ENCODE assay signal across 16 cellular contexts in genomic region chr16:66728804-66729203, GRCh38. TPM values are rescaled to one million over a fixed set of nuclear protein-coding genes. Genes with fewer than 3 reads are reported as not detected.
DNase-seq lines count a peak whose midpoint lies in the region; ATAC-seq and TF ChIP-seq lines count a peak whose summit lies in the region.
"Had no signal": no experiment of that assay in that cellular context is flagged by ENCODE, and none has a peak within 500 bp of the region (broad histone marks: within the 10 kb centered on the region; RNA-seq: fewer than 3 reads in every experiment).

No MANE protein-coding gene starts in this region.

- H3K27me3 Mint-ChIP-seq in activated T-helper 1 cell treated with anti-CD3 and anti-CD28 coated beads, Interleukin-12 subunit alpha, Interleukin-12 subunit beta, Interleukin-2, Interleukin-4 antibody, amounts not matched to agents 30 ng/mL and 10 ng/mL and 1 ng/mL, durations not matched to agents 14 hours and 24 hours and 36 hours (ENCODE audit: insufficient read depth) = no peaks in the 10 kb centered on the region
- H3K27me3 Mint-ChIP-seq in osteocyte (ENCODE audit: unreplicated experiment) = no peaks in the 10 kb centered on the region
- H3K27me3 Mint-ChIP-seq: activated naive CD8-positive, alpha-beta T cell treated with anti-CD3 and anti-CD28 coated beads, Interleukin-2, amount 50 U/mL, for 24 hours; naive thymus-derived CD4-positive, alpha-beta T cell; stimulated activated naive CD8-positive, alpha-beta T cell treated with anti-CD3 and anti-CD28 coated beads, Interleukin-15, Interleukin-2, amounts not matched to agents 100 ng/mL and 50 ng/mL, for 24 hours had no signal

- 0 out of 3 replicates have a peak, but pooled peaks have one; percentile 7 for ATAC-seq in DND-41 (ENCODE audit: insufficient read depth, low read depth)
- ATAC-seq in HG03520 (IDR thresholded peaks at IDR 0.05; ENCODE audit: unreplicated experiment) = no peak

- no peak overlapping the region for H3K4me2 ChIP-seq in DND-41 (ENCODE audit: insufficient read depth, low read length)

- no peak overlapping the region for H2AFZ ChIP-seq in DND-41 (ENCODE audit: low read depth, low read length)

- intact Hi-C loops in activated T-helper 1 cell treated with anti-CD3 and anti-CD28 coated beads, Interleukin-12 subunit alpha, Interleukin-12 subunit beta, Interleukin-2, Interleukin-4 antibody, amounts not matched to agents 30 ng/mL and 10 ng/mL and 1 ng/mL, durations not matched to agents 14 hours and 24 hours and 36 hours (cut with micrococcal nuclease) = loop anchor here (1.0 to 2.0 kb wide), 4 partner anchors 22 to 323 kb away; partner anchors contain the start of gene DYNC1LI2
- intact Hi-C loops in adrenal gland (cut with DNase I) = loop anchor here (5.0 to 10.0 kb wide), 3 partner anchors 116 to 138 kb away; partner anchors contain the start of genes CA7 (in 1 of the 2) and CMTM3 (in 1 of the 2)

- no peak for DNase-seq in DND-41
- DNase-seq in activated T-helper 1 cell treated with anti-CD3 and anti-CD28 coated beads, Interleukin-12 subunit alpha, Interleukin-12 subunit beta, Interleukin-2, Interleukin-4 antibody, amounts not matched to agents 30 ng/mL and 10 ng/mL and 1 ng/mL, durations not matched to agents 14 hours and 24 hours and 36 hours (ENCODE audit: low spot score) = no peak
- no peak for DNase-seq in osteocyte (ENCODE audit: extremely low spot score, unreplicated experiment)
- no peak for DNase-seq in coronary artery (ENCODE audit: low spot score)
- no peak for DNase-seq in adrenal gland
- DNase-seq: activated CD4-positive, alpha-beta T cell treated with anti-CD3 and anti-CD28 coated beads for 48 hours; activated naive CD8-positive, alpha-beta T cell treated with anti-CD3 and anti-CD28 coated beads, Interleukin-2, amount 50 U/mL, for 24 hours; Calu3; GDM1; stimulated activated CD4-positive, alpha-beta T cell treated with anti-CD3 and anti-CD28 coated beads, Interleukin-2, amount 100 ng/mL, for 24 hours had no signal

- H3K36me3 Mint-ChIP-seq in activated T-helper 1 cell treated with anti-CD3 and anti-CD28 coated beads, Interleukin-12 subunit alpha, Interleukin-12 subunit beta, Interleukin-2, Interleukin-4 antibody, amounts not matched to agents 30 ng/mL and 10 ng/mL and 1 ng/mL, durations not matched to agents 14 hours and 24 hours and 36 hours (ENCODE audit: low read depth) = peaks cover 50% of the 10 kb centered on the region
- peaks cover 46% of the 10 kb centered on the region for H3K36me3 Mint-ChIP-seq in osteocyte (ENCODE audit: unreplicated experiment)

- H3K4me3 ChIP-seq in DND-41 (ENCODE audit: low read depth in 1 of 2, low read length in 2 of 2) (no peak overlapping the region), HUES64 (ENCODE audit: low read length) (no peak overlapping the region), coronary artery (no peak overlapping the region), adrenal gland (no peak overlapping the region)
- H3K4me3 ChIP-seq: breast epithelium, gastrocnemius medialis had no signal

- no peaks in the 10 kb centered on the region for H3K9me3 Mint-ChIP-seq in activated T-helper 1 cell treated with anti-CD3 and anti-CD28 coated beads, Interleukin-12 subunit alpha, Interleukin-12 subunit beta, Interleukin-2, Interleukin-4 antibody, amounts not matched to agents 30 ng/mL and 10 ng/mL and 1 ng/mL, durations not matched to agents 14 hours and 24 hours and 36 hours
- H3K9me3 Mint-ChIP-seq in osteocyte (ENCODE audit: unreplicated experiment) = no peaks in the 10 kb centered on the region
- H3K9me3 Mint-ChIP-seq: activated naive CD8-positive, alpha-beta T cell treated with anti-CD3 and anti-CD28 coated beads, Interleukin-2, amount 50 U/mL, for 24 hours; naive thymus-derived CD4-positive, alpha-beta T cell; stimulated activated naive CD8-positive, alpha-beta T cell treated with anti-CD3 and anti-CD28 coated beads, Interleukin-15, Interleukin-2, amounts not matched to agents 100 ng/mL and 50 ng/mL, for 24 hours had no signal

- H3K79me2 ChIP-seq in DND-41 (ENCODE audit: insufficient read depth, low read length) = no peaks in the 10 kb centered on the region

- TF ChIP-seq POLR2A in adrenal gland (IDR thresholded peaks at IDR 0.05) = no peak

- H3K9ac ChIP-seq in DND-41 (ENCODE audit: low read depth, low read length) = no peak overlapping the region
- no peak overlapping the region; the same call in 1 of the 2 replicates for H3K9ac ChIP-seq in HUES64 (ENCODE audit: low read depth, low read length)

- H3K27ac Mint-ChIP-seq in activated T-helper 1 cell treated with anti-CD3 and anti-CD28 coated beads, Interleukin-12 subunit alpha, Interleukin-12 subunit beta, Interleukin-2, Interleukin-4 antibody, amounts not matched to agents 30 ng/mL and 10 ng/mL and 1 ng/mL, durations not matched to agents 14 hours and 24 hours and 36 hours = peak overlapping the region; percentile 36
- peak overlapping the region; percentile 38 for H3K27ac Mint-ChIP-seq in osteocyte (ENCODE audit: unreplicated experiment)
- H3K27ac Mint-ChIP-seq: stimulated activated naive CD8-positive, alpha-beta T cell treated with anti-CD3 and anti-CD28 coated beads, Interleukin-15, Interleukin-2, amounts not matched to agents 100 ng/mL and 50 ng/mL, for 24 hours had no signal

- peaks cover 11% of the 10 kb centered on the region; the same call in 1 of the 2 replicates for H4K20me1 ChIP-seq in DND-41 (ENCODE audit: insufficient read depth, low read length)

- H3K27me3 ChIP-seq in DND-41 (ENCODE audit: insufficient read depth, low read length, poor library complexity) (no peaks in the 10 kb centered on the region), HUES64 (ENCODE audit: insufficient read depth, low read length) (no peaks in the 10 kb centered on the region), adrenal gland (no peaks in the 10 kb centered on the region)
- H3K27me3 ChIP-seq: breast epithelium, gastrocnemius medialis had no signal

- peaks cover 16% of the 10 kb centered on the region for H3K4me1 Mint-ChIP-seq in activated T-helper 1 cell treated with anti-CD3 and anti-CD28 coated beads, Interleukin-12 subunit alpha, Interleukin-12 subunit beta, Interleukin-2, Interleukin-4 antibody, amounts not matched to agents 30 ng/mL and 10 ng/mL and 1 ng/mL, durations not matched to agents 14 hours and 24 hours and 36 hours (ENCODE audit: low read depth)
- no peaks in the 10 kb centered on the region for H3K4me1 Mint-ChIP-seq in osteocyte (ENCODE audit: unreplicated experiment)
- H3K4me1 Mint-ChIP-seq: activated naive CD8-positive, alpha-beta T cell treated with anti-CD3 and anti-CD28 coated beads, Interleukin-2, amount 50 U/mL, for 24 hours had no signal

- H3K27ac ChIP-seq in DND-41 (ENCODE audit: low read length) = no peak overlapping the region
- peak overlapping the region; percentile 85; the same call in 1 of the 2 replicates for H3K27ac ChIP-seq in HUES64 (ENCODE audit: low read depth, low read length)
- no peak overlapping the region for H3K27ac ChIP-seq in coronary artery
- no peak overlapping the region for H3K27ac ChIP-seq in adrenal gland
- H3K27ac ChIP-seq: gastrocnemius medialis had no signal

- WGBS in HUES64 = 94% methylated on average over 4 of the region's 4 CpGs
- 75 to 81% (median 79%) methylated on average over 4 of the region's 4 CpGs for WGBS in adrenal gland, 4 donors

- H3K36me3 ChIP-seq in DND-41 (ENCODE audit: insufficient read depth, low read length) (peaks cover 93% of the 10 kb centered on the region), HUES64 (ENCODE audit: insufficient read depth, low read length) (peaks cover 94% of the 10 kb centered on the region), adrenal gland (replicated peaks in 1 of 2) (peaks cover 0 to 91% of the 10 kb centered on the region in 2 donors)

- no peak overlapping the region for H3K4me3 Mint-ChIP-seq in activated T-helper 1 cell treated with anti-CD3 and anti-CD28 coated beads, Interleukin-12 subunit alpha, Interleukin-12 subunit beta, Interleukin-2, Interleukin-4 antibody, amounts not matched to agents 30 ng/mL and 10 ng/mL and 1 ng/mL, durations not matched to agents 14 hours and 24 hours and 36 hours
- no peak overlapping the region for H3K4me3 Mint-ChIP-seq in osteocyte (ENCODE audit: unreplicated experiment)
- H3K4me3 Mint-ChIP-seq: activated naive CD8-positive, alpha-beta T cell treated with anti-CD3 and anti-CD28 coated beads, Interleukin-2, amount 50 U/mL, for 24 hours; stimulated activated naive CD8-positive, alpha-beta T cell treated with anti-CD3 and anti-CD28 coated beads, Interleukin-15, Interleukin-2, amounts not matched to agents 100 ng/mL and 50 ng/mL, for 24 hours had no signal

- no peaks in the 10 kb centered on the region for H3K4me1 ChIP-seq in DND-41 (ENCODE audit: insufficient read depth, low read length)
- peaks cover 24% of the 10 kb centered on the region for H3K4me1 ChIP-seq in HUES64 (ENCODE audit: insufficient read depth, low read length)
- peaks cover 0 to 4% of the 10 kb centered on the region in 2 donors for H3K4me1 ChIP-seq in adrenal gland (replicated peaks in 1 of 2)
- H3K4me1 ChIP-seq: breast epithelium had no signal

- no peak for TF ChIP-seq CTCF in DND-41 (IDR thresholded peaks at IDR 0.05; ENCODE audit: borderline replicate concordance, extremely low read depth, low read length, poor library complexity, severe bottlenecking)
- TF ChIP-seq CTCF in osteocyte (IDR thresholded peaks at IDR 0.05) = no peak
- no peak for TF ChIP-seq CTCF in coronary artery (IDR thresholded peaks at IDR 0.05)
- TF ChIP-seq CTCF in adrenal gland (IDR thresholded peaks at IDR 0.05) = no peak

- H3K9me3 ChIP-seq in DND-41 (ENCODE audit: insufficient read depth, low read length, severe bottlenecking) (no peaks in the 10 kb centered on the region), HUES64 (ENCODE audit: insufficient read depth, low read depth, low read length) (no peaks in the 10 kb centered on the region), adrenal gland (replicated peaks in 1 of 3) (no peaks in the 10 kb centered on the region)
- H3K9me3 ChIP-seq: breast epithelium, gastrocnemius medialis had no signal

RNA-seq across cellular contexts. Expression of gene DYNC1LI2, which starts 22.6 kb away (rescaled TPM):
- 52.2 TPM for polyA plus RNA-seq in HUES64 (2013, experiment 1 of 2)
- polyA plus RNA-seq in HUES64 (2013, experiment 2 of 2) = 46.8 TPM
- total RNA-seq in activated T-helper 1 cell treated with anti-CD3 and anti-CD28 coated beads, Interleukin-12 subunit alpha, Interleukin-12 subunit beta, Interleukin-2, Interleukin-4 antibody, amounts not matched to agents 30 ng/mL and 10 ng/mL and 1 ng/mL, durations not matched to agents 14 hours and 24 hours and 36 hours = 55.7 and 60.3 TPM in 2 replicates
- 139 and 151 TPM in 2 replicates for total RNA-seq in osteocyte
- 100 to 1,000 TPM in 3 of 8 donors, 10 to 100 TPM in 5; 61.1 to 234 (median 96.6) TPM for total RNA-seq in adrenal gland
- polyA plus RNA-seq in adrenal gland = 10 to 100 TPM; 39.3 to 92.6 (median 74.3) TPM

RNA-seq across cellular contexts. Expression of gene CMTM4, which starts 32.3 kb away (rescaled TPM):
- polyA plus RNA-seq in HUES64 (2013, experiment 1 of 2) = 19.2 TPM
- 25.7 TPM for polyA plus RNA-seq in HUES64 (2013, experiment 2 of 2)
- total RNA-seq in activated T-helper 1 cell treated with anti-CD3 and anti-CD28 coated beads, Interleukin-12 subunit alpha, Interleukin-12 subunit beta, Interleukin-2, Interleukin-4 antibody, amounts not matched to agents 30 ng/mL and 10 ng/mL and 1 ng/mL, durations not matched to agents 14 hours and 24 hours and 36 hours = 3.3 and 3.9 TPM in 2 replicates
- total RNA-seq in osteocyte = 22.8 and 24.4 TPM in 2 replicates
- 10 to 100 TPM; 14.3 to 24.4 (median 20.7) TPM for total RNA-seq in adrenal gland
- polyA plus RNA-seq in adrenal gland = 10 to 100 TPM in 1 of 3 donors, 1 to 10 TPM in 2; 9.2 to 10.6 (median 9.5) TPM
